Comparison of ENCODE assay signal across 24 cellular contexts in the genomic region with DNA sequence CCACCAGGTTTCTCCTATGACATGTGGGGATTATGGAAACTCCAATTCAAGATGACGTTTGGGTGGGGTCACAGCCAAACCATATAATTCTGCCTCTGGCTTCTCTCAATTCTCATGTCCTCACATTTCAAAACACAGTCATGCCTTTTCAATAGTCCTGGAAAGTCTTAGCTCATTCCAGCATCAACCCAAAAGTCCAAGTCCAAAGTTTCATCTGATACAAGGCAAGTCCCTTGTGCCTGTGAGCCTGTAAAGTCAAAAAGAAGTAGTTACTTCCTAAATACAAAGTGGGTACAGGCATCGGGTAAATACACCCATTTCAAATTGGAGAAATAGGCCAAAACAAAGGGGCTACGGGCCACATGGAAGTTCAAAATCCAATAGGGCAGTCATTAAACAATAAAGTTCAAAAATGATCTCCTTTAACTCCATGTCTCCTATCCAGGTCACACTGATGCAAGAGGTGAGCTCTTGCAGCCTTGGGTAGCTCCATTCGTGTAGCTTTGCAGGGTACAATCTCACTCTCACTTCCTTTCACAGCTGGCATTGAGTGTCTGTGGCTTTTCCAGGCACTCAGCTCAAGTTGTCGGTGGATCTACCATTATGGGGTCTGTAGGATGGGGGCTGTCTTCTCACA.
"Had no signal": no experiment of that assay in that cellular context is flagged by ENCODE, and none has a peak within 500 bp of the region (broad histone marks: within the 10 kb centered on the region; RNA-seq: fewer than 3 reads in every experiment).

No MANE protein-coding gene starts in this region.

- H3K4me3 ChIP-seq: coronary artery, esophagus squamous epithelium, gastroesophageal sphincter, neural progenitor cell, spleen, thoracic aorta had no signal

- H3K27me3 Mint-ChIP-seq: progenitor cell of endocrine pancreas had no signal

- H3K4me2 ChIP-seq: neural progenitor cell had no signal

- H3K36me3 ChIP-seq: esophagus squamous epithelium, gastroesophageal sphincter, neural progenitor cell, spleen, thoracic aorta had no signal

- H3K4me1 Mint-ChIP-seq: activated CD4-positive, alpha-beta T cell treated with anti-CD3 and anti-CD28 coated beads, Interleukin-2, amount 10 ng/mL, durations not matched to agents 7 days and 5 days; activated naive CD8-positive, alpha-beta T cell treated with anti-CD3 and anti-CD28 coated beads, Interleukin-2, amount 50 U/mL, for 24 hours; naive thymus-derived CD4-positive, alpha-beta T cell; T-helper 17 cell had no signal

- H3K4me3 Mint-ChIP-seq: activated CD4-positive, alpha-beta T cell treated with anti-CD3 and anti-CD28 coated beads, Interleukin-2, amount 10 ng/mL, durations not matched to agents 7 days and 5 days; activated CD8-positive, alpha-beta T cell treated with anti-CD3 and anti-CD28 coated beads, Interleukin-2, amount 10 ng/mL, durations not matched to agents 7 days and 5 days; activated naive CD8-positive, alpha-beta T cell treated with anti-CD3 and anti-CD28 coated beads, Interleukin-2, amount 50 U/mL, for 24 hours; activated T-helper 1 cell treated with anti-CD3 and anti-CD28 coated beads, Interleukin-12 subunit alpha, Interleukin-12 subunit beta, Interleukin-2, Interleukin-4 antibody, amounts not matched to agents 30 ng/mL and 10 ng/mL and 1 ng/mL, durations not matched to agents 14 hours and 24 hours and 36 hours; endodermal cell; naive thymus-derived CD4-positive, alpha-beta T cell; neural progenitor cell; T-helper 17 cell; type B pancreatic cell had no signal

- H3K36me3 Mint-ChIP-seq: naive thymus-derived CD4-positive, alpha-beta T cell; neural progenitor cell; type B pancreatic cell had no signal

- H3K9me3 Mint-ChIP-seq: activated CD4-positive, alpha-beta T cell treated with anti-CD3 and anti-CD28 coated beads, Interleukin-2, amount 10 ng/mL, durations not matched to agents 7 days and 5 days; activated naive CD8-positive, alpha-beta T cell treated with anti-CD3 and anti-CD28 coated beads, Interleukin-2, amount 50 U/mL, for 24 hours; activated T-helper 1 cell treated with anti-CD3 and anti-CD28 coated beads, Interleukin-12 subunit alpha, Interleukin-12 subunit beta, Interleukin-2, Interleukin-4 antibody, amounts not matched to agents 30 ng/mL and 10 ng/mL and 1 ng/mL, durations not matched to agents 14 hours and 24 hours and 36 hours; neural progenitor cell had no signal

- H3K27ac ChIP-seq: coronary artery, esophagus squamous epithelium, gastroesophageal sphincter, neural progenitor cell, spleen, thoracic aorta had no signal

- H3K27ac Mint-ChIP-seq: activated CD4-positive, alpha-beta T cell treated with anti-CD3 and anti-CD28 coated beads, Interleukin-2, amount 10 ng/mL, durations not matched to agents 7 days and 5 days; activated CD8-positive, alpha-beta T cell treated with anti-CD3 and anti-CD28 coated beads, Interleukin-2, amount 10 ng/mL, durations not matched to agents 7 days and 5 days; activated naive CD8-positive, alpha-beta T cell treated with anti-CD3 and anti-CD28 coated beads, Interleukin-2, amount 50 U/mL, for 24 hours; activated T-helper 1 cell treated with anti-CD3 and anti-CD28 coated beads, Interleukin-12 subunit alpha, Interleukin-12 subunit beta, Interleukin-2, Interleukin-4 antibody, amounts not matched to agents 30 ng/mL and 10 ng/mL and 1 ng/mL, durations not matched to agents 14 hours and 24 hours and 36 hours; endodermal cell; naive thymus-derived CD4-positive, alpha-beta T cell; neural progenitor cell; progenitor cell of endocrine pancreas; T-helper 17 cell had no signal

- H2AFZ ChIP-seq: neural progenitor cell had no signal

- ATAC-seq: activated CD4-positive, CD25-positive, alpha-beta regulatory T cell treated with anti-CD3 and anti-CD28 coated beads, Interleukin-2, amount 50 U/mL, for 24 hours; activated CD8-positive, alpha-beta T cell treated with anti-CD3 and anti-CD28 coated beads, Interleukin-2, amount 10 ng/mL, durations not matched to agents 7 days and 5 days; activated naive CD8-positive, alpha-beta T cell treated with anti-CD3 and anti-CD28 coated beads, Interleukin-2, amount 50 U/mL, for 24 hours; gastroesophageal sphincter; naive thymus-derived CD4-positive, alpha-beta T cell; T-helper 17 cell had no signal

- H3K9me3 ChIP-seq: esophagus squamous epithelium, gastroesophageal sphincter, spleen, thoracic aorta had no signal

- DNase-seq: activated CD4-positive, alpha-beta T cell treated with anti-CD3 and anti-CD28 coated beads, Interleukin-2, amount 10 ng/mL, durations not matched to agents 7 days and 5 days; activated CD8-positive, alpha-beta T cell treated with anti-CD3 and anti-CD28 coated beads, Interleukin-2, amount 10 ng/mL, durations not matched to agents 7 days and 5 days; activated gamma-delta T cell; activated naive CD4-positive, alpha-beta T cell treated with anti-CD3 and anti-CD28 coated beads, Interleukin-2, amount 50 U/mL, for 16 hours; activated naive CD8-positive, alpha-beta T cell treated with anti-CD3 and anti-CD28 coated beads, Interleukin-2, amount 50 U/mL, for 24 hours; cerebellar nuclear complex; endodermal cell; esophagus squamous epithelium; head of caudate nucleus; islet precursor cell; naive thymus-derived CD4-positive, alpha-beta T cell; retina; spleen; stimulated activated CD4-positive, alpha-beta T cell treated with anti-CD3 and anti-CD28 coated beads, Interleukin-4, amount 100 ng/mL, for 24 hours; stimulated activated naive CD4-positive, alpha-beta T cell treated with Interleukin-2 at 50 U/mL for 16 hours; T-helper 17 cell had no signal

- H3K4me1 ChIP-seq: esophagus squamous epithelium, gastroesophageal sphincter, spleen had no signal

- H3K27me3 ChIP-seq: esophagus squamous epithelium, gastroesophageal sphincter, neural progenitor cell had no signal

- H3K9ac ChIP-seq: neural progenitor cell had no signal
